ENCODE assay signal across 22 cellular contexts in genomic region chr4:62288803-62289541, GRCh38.
A peak's percentile ranks its signal among the peaks of the same experiment; 100 is the strongest.
DNase-seq lines count a peak whose midpoint lies in the region; ATAC-seq and TF ChIP-seq lines count a peak whose summit lies in the region.
"Had no signal": no experiment of that assay in that cellular context is flagged by ENCODE, and none has a peak within 500 bp of the region (broad histone marks: within the 10 kb centered on the region; RNA-seq: fewer than 3 reads in every experiment).

No MANE protein-coding gene starts in this region.

- no peak for TF ChIP-seq CTCF in RWPE2 (IDR thresholded peaks at IDR 0.05; ENCODE audit: poor library complexity, severe bottlenecking)
- TF ChIP-seq CTCF in epithelial cell of esophagus (IDR thresholded peaks at IDR 0.05; ENCODE audit: insufficient read depth, low read depth, low read length, missing control alignments): no peak
- no peak for TF ChIP-seq CTCF in retinal pigment epithelial cell (conservative IDR thresholded peaks at IDR 0.05; ENCODE audit: low read depth, low read length)

- H3K4me3 ChIP-seq in RWPE2 (ENCODE audit: severe bottlenecking): no peak overlapping the region
- H3K4me3 ChIP-seq in epithelial cell of esophagus (ENCODE audit: low read length): no peak overlapping the region
- no peak overlapping the region for H3K4me3 ChIP-seq in retinal pigment epithelial cell (ENCODE audit: low read length)

- no peaks in the 10 kb centered on the region for H3K27me3 ChIP-seq in RWPE2 (ENCODE audit: insufficient read depth, poor library complexity, severe bottlenecking)
- H3K27me3 ChIP-seq: foreskin keratinocyte had no signal

- H3K27ac ChIP-seq in RWPE2 (ENCODE audit: poor library complexity, severe bottlenecking): no peak overlapping the region
- H3K27ac ChIP-seq: foreskin keratinocyte had no signal

- H3K9me3 ChIP-seq in RWPE2 (ENCODE audit: severe bottlenecking): no peaks in the 10 kb centered on the region

- H3K36me3 ChIP-seq in RWPE2 (ENCODE audit: low read depth): no peaks in the 10 kb centered on the region

- ATAC-seq in RWPE2 (ENCODE audit: low read depth): peak; percentile 31; the same call in 1 of the 3 replicates
- ATAC-seq: foreskin keratinocyte, left lobe of liver had no signal

- H3K4me1 ChIP-seq in RWPE2 (ENCODE audit: insufficient read depth, poor library complexity, severe bottlenecking): no peaks in the 10 kb centered on the region
- H3K4me1 ChIP-seq: foreskin keratinocyte had no signal

- DNase-seq in NOMO-1 (lab: John Stamatoyannopoulos, UW; ENCODE audit: unreplicated experiment in 2 of 2): peak; percentile 6 to 21
- no peak for DNase-seq in NOMO-1 treated with dmso at 0.1 percent for 144 hours (lab: John Stamatoyannopoulos, UW; ENCODE audit: unreplicated experiment)
- no peak for DNase-seq in RWPE2 (ENCODE audit: low spot score)
- peak; percentile 1 for DNase-seq in epithelial cell of esophagus (ENCODE audit: low read depth)
- DNase-seq in retinal pigment epithelial cell (ENCODE audit: low read depth): peak; percentile 31
- DNase-seq in occipital lobe (lab: John Stamatoyannopoulos, UW): no peak
- no peak for DNase-seq in SKM-1 treated with dmso at 0.1 percent for 144 hours (lab: John Stamatoyannopoulos, UW; ENCODE audit: unreplicated experiment)
- no peak for DNase-seq in hepatic stellate cell (ENCODE audit: low spot score)
- DNase-seq: activated B cell treated with CpG ODN at 0.5 μM for 24 hours; activated CD4-positive, alpha-beta T cell treated with anti-CD3 and anti-CD28 coated beads, Interleukin-2, amount 50 U/mL, for 48 hours; activated CD8-positive, alpha-beta memory T cell treated with anti-CD3 and anti-CD28 coated beads, Interleukin-2, amount 50 U/mL, for 48 hours; AML-193; cerebellar nuclear complex; foreskin keratinocyte; HFFc6; NCI-H1105; NCI-H2081 treated with DMSO at 0.1 percent for 48 hours; NCI-H446 treated with DMSO at 0.1 percent for 48 hours; posterior cingulate gyrus; SW 1271; T1000 had no signal

Comparison
In these comparisons a context has a peak if more than half of its experiments do, and no peak if none do; other contexts are left out.
1. DNase-seq: peak in NOMO-1 (2 of 2), epithelial cell of esophagus (single experiment) and retinal pigment epithelial cell (single experiment); none in NOMO-1 treated with dmso at 0.1 percent for 144 hours (single experiment), RWPE2 (single experiment), occipital lobe (single experiment), SKM-1 treated with dmso at 0.1 percent for 144 hours (single experiment) and hepatic stellate cell (single experiment).